ENCODE assay signal across 9 cellular contexts in genomic region chr20:45407067-45407745, GRCh38. TPM values are rescaled to one million over a fixed set of nuclear protein-coding genes. Genes with fewer than 3 reads are reported as not detected.
A peak's percentile ranks its signal among the peaks of the same experiment; 100 is the strongest.
DNase-seq lines count a peak whose midpoint lies in the region; ATAC-seq and TF ChIP-seq lines count a peak whose summit lies in the region.
"Had no signal": no experiment of that assay in that cellular context is flagged by ENCODE, and none has a peak within 500 bp of the region (broad histone marks: within the 10 kb centered on the region; RNA-seq: fewer than 3 reads in every experiment).

No MANE protein-coding gene starts in this region.

- peaks cover 16% of the 10 kb centered on the region for H3K4me1 ChIP-seq in PC-9 (replicated peaks; ENCODE audit: insufficient read depth)
- peaks cover 55 to 60% of the 10 kb centered on the region in 2 donors for H3K4me1 ChIP-seq in duodenal mucosa (ENCODE audit: control insufficient read depth in 1 of 2, insufficient read depth in 2 of 2, low read length in 2 of 2)
- peaks cover 0 to 9% (median 0%) of the 10 kb centered on the region in 4 donors for H3K4me1 ChIP-seq in right lobe of liver
- H3K4me1 ChIP-seq in subcutaneous abdominal adipose tissue (ENCODE audit: control insufficient read depth in 5 of 5, insufficient read depth in 5 of 5, low read length in 5 of 5) = peaks cover 6 to 34% (median 29%) of the 10 kb centered on the region in 5 donors
- no peaks in the 10 kb centered on the region for H3K4me1 ChIP-seq in Karpas-422 (ENCODE audit: low read length)

- peaks cover 17% of the 10 kb centered on the region for H3K79me2 ChIP-seq in PC-9 (ENCODE audit: low read depth)
- no peaks in the 10 kb centered on the region for H3K79me2 ChIP-seq in Karpas-422 (ENCODE audit: low read length)

- H4K20me1 ChIP-seq in PC-9 (ENCODE audit: insufficient read depth) = no peaks in the 10 kb centered on the region
- no peaks in the 10 kb centered on the region; the same call in 1 of the 2 replicates for H4K20me1 ChIP-seq in Karpas-422 (ENCODE audit: insufficient read depth, low read depth, low read length)

- H3K9me3 ChIP-seq in PC-9 (ENCODE audit: insufficient read depth, low read depth) (no peaks in the 10 kb centered on the region), duodenal mucosa (ENCODE audit: control insufficient read depth in 1 of 2, low read length in 2 of 2) (no peaks in the 10 kb centered on the region), right lobe of liver (no peaks in the 10 kb centered on the region), subcutaneous abdominal adipose tissue (ENCODE audit: control insufficient read depth in 5 of 5, low read length in 5 of 5) (no peaks in the 10 kb centered on the region), Karpas-422 (ENCODE audit: low read length) (no peaks in the 10 kb centered on the region)

- 0 out of 2 replicates have a peak, but pooled peaks cover 20% of the 10 kb centered on the region for H3K36me3 ChIP-seq in PC-9 (ENCODE audit: low read depth)
- peaks cover 0 to 21% of the 10 kb centered on the region in 2 donors for H3K36me3 ChIP-seq in duodenal mucosa (ENCODE audit: control insufficient read depth in 1 of 2, insufficient read depth in 2 of 2, low read length in 2 of 2)
- H3K36me3 ChIP-seq in right lobe of liver = peaks cover 0 to 3% (median 0%) of the 10 kb centered on the region in 4 donors
- H3K36me3 ChIP-seq in subcutaneous abdominal adipose tissue (ENCODE audit: control insufficient read depth in 5 of 5, insufficient read depth in 5 of 5, low read length in 5 of 5) = peaks cover 6 to 25% (median 18%) of the 10 kb centered on the region in 5 donors
- no peaks in the 10 kb centered on the region for H3K36me3 ChIP-seq in Karpas-422 (ENCODE audit: insufficient read depth, low read length)

- H3K9ac ChIP-seq in duodenal mucosa (ENCODE audit: low read depth in 1 of 2, low read length in 2 of 2) (peak overlapping the region; percentile 90 to 91), subcutaneous abdominal adipose tissue (ENCODE audit: low read length in 5 of 5) (peak overlapping the region in 4 of 5 donors; percentile 69 to 85 (median 76)), Karpas-422 (ENCODE audit: low read length) (no peak overlapping the region)

- TF ChIP-seq CTCF in PC-9 (conservative IDR thresholded peaks at IDR 0.05) (no peak), right lobe of liver (IDR thresholded peaks at IDR 0.05) (no peak)

- H3F3A ChIP-seq in PC-9 (ENCODE audit: insufficient read depth, low read depth) = peaks cover 41% of the 10 kb centered on the region

- H2AFZ ChIP-seq in PC-9 = peak overlapping the region; percentile 89
- H2AFZ ChIP-seq in Karpas-422 (ENCODE audit: low read length) = no peak overlapping the region

- peak; percentile 54 for DNase-seq in ELF-1 (ENCODE audit: low read depth, low spot score)
- DNase-seq in PC-9 = peak; percentile 34 to 35
- DNase-seq in right lobe of liver = peak in 1 of 3 donors; percentile 35
- DNase-seq in Karpas-422 = no peak
- no peak for DNase-seq in effector CD4-positive, alpha-beta T cell
- no peak for DNase-seq in amniotic stem cell (lab: John Stamatoyannopoulos, UW)

- H3K4me3 ChIP-seq in PC-9 = peak overlapping the region; percentile 96
- H3K4me3 ChIP-seq in duodenal mucosa (ENCODE audit: low read depth in 1 of 2, low read length in 2 of 2) = peak overlapping the region; percentile 90 to 91
- H3K4me3 ChIP-seq in right lobe of liver = peak overlapping the region; percentile 65 to 73 (median 66)
- H3K4me3 ChIP-seq in subcutaneous abdominal adipose tissue (ENCODE audit: low read depth in 1 of 5, low read length in 5 of 5) = peak overlapping the region; percentile 71 to 88 (median 84)
- H3K4me3 ChIP-seq in Karpas-422 (ENCODE audit: low read length) = no peak overlapping the region

- intact Hi-C loops in PC-9 (cut with micrococcal nuclease; ENCODE audit: unreplicated experiment) = no loop called here
- intact Hi-C loops in right lobe of liver (cut with DNase I) = no loop called here

- no peak for TF ChIP-seq POLR2A in right lobe of liver (IDR thresholded peaks at IDR 0.05)

- POLR2A ChIA-PET in PC-9 (lab: Charles Lee; ENCODE audit: unreplicated experiment) = interaction anchor here (0.6 to 1.1 kb wide), 5 partner anchors 9 to 525 kb away, joined by 3 to 7 read pairs (median 3); partner anchors contain the start of gene PIGT

- TSS peak; percentile 41 for BruUV-seq in PC-9 (replicated peaks; lab: Mats Ljungman, UMichigan)

- CTCF ChIA-PET in PC-9 (lab: Charles Lee) = interaction anchor here (0.6 to 2.1 kb wide), 4 partner anchors 9 to 364 kb away, joined by 3 to 7 read pairs (median 6); partner anchors contain the start of gene PIGT

- peak; percentile 35 to 44 (median 40) for ATAC-seq in right lobe of liver

- H3K27ac ChIP-seq in PC-9 (peak overlapping the region; percentile 63), duodenal mucosa (ENCODE audit: low read depth, low read length) (peak overlapping the region; percentile 81), right lobe of liver (peak overlapping the region; percentile 28 to 40 (median 30)), subcutaneous abdominal adipose tissue (ENCODE audit: low read depth, low read length) (peak overlapping the region; percentile 76), Karpas-422 (ENCODE audit: low read length) (no peak overlapping the region)

- WGBS in right lobe of liver (ENCODE audit: insufficient coverage, low coverage, low lambda C conversion rate, missing lambda C conversion rate) = 18% methylated on average over 8 of the region's 30 CpGs

- H3K4me2 ChIP-seq in PC-9 = peak overlapping the region; percentile 84
- no peak overlapping the region for H3K4me2 ChIP-seq in Karpas-422 (ENCODE audit: low read depth, low read length, poor library complexity, severe bottlenecking)

- H3K27me3 ChIP-seq in PC-9 (ENCODE audit: insufficient read depth, low read depth) (no peaks in the 10 kb centered on the region), duodenal mucosa (ENCODE audit: control insufficient read depth in 1 of 2, insufficient read depth in 2 of 2, low read length in 2 of 2) (no peaks in the 10 kb centered on the region), right lobe of liver (no peaks in the 10 kb centered on the region), subcutaneous abdominal adipose tissue (ENCODE audit: control insufficient read depth in 5 of 5, insufficient read depth in 4 of 5, low read length in 5 of 5) (peaks cover 0 to 4% (median 2%) of the 10 kb centered on the region in 5 donors), Karpas-422 (ENCODE audit: low read length) (no peaks in the 10 kb centered on the region)

- H3K9me2 ChIP-seq in PC-9 (ENCODE audit: insufficient read depth) (no peaks in the 10 kb centered on the region), Karpas-422 (replicated peaks; ENCODE audit: insufficient read depth, low read length) (no peaks in the 10 kb centered on the region)

RNA-seq across cellular contexts. Expression of gene DBNDD2, which starts 0.9 kb away (rescaled TPM):
- total RNA-seq in PC-9 (2021) = 69.0 and 77.1 TPM in 2 replicates
- 1 to 10 TPM; 2.3 to 5.3 (median 3.3) TPM for total RNA-seq in right lobe of liver
- total RNA-seq in Karpas-422 (2014; rRNA removed; shearing (Covaris generic); ENCODE audit: low replicate concordance) = 0.22 TPM in 1 of 2 replicates, not detected in the other

RNA-seq across cellular contexts. Expression of gene PIGT, which starts 8.7 kb away (rescaled TPM):
- total RNA-seq in PC-9 (2021) (101 and 121 TPM in 2 replicates), right lobe of liver (10 to 100 TPM; 35.7 to 58.4 (median 40.5) TPM)
- 53.4 and 80.1 TPM in 2 replicates for total RNA-seq in Karpas-422 (2014; rRNA removed; shearing (Covaris generic); ENCODE audit: low replicate concordance)

RNA-seq across cellular contexts. Expression of gene TP53TG5, which starts 29.1 kb away (rescaled TPM):
- total RNA-seq in PC-9 (2021) = 0.23 TPM in 1 of 2 replicates, not detected in the other
- not detected for total RNA-seq in right lobe of liver
- total RNA-seq in Karpas-422 (2014; rRNA removed; shearing (Covaris generic); ENCODE audit: low replicate concordance) = not detected in 2 replicates
- total RNA-seq: RPMI7951 had no signal

RNA-seq across cellular contexts. Expression of gene SYS1, which starts 44.2 kb away (rescaled TPM):
- total RNA-seq in PC-9 (2021) (35.1 and 38.8 TPM in 2 replicates), right lobe of liver (10 to 100 TPM; 16.6 to 26.2 (median 20.8) TPM)
- 18.6 and 34.5 TPM in 2 replicates for total RNA-seq in Karpas-422 (2014; rRNA removed; shearing (Covaris generic); ENCODE audit: low replicate concordance)

RNA-seq across cellular contexts. Expression of gene SDC4, which starts 59.0 kb away (rescaled TPM):
- total RNA-seq in PC-9 (2021) (114 and 117 TPM in 2 replicates), right lobe of liver (100 to 1,000 TPM in 4 of 6 experiments, 10 to 100 TPM in 2; 84.3 to 373 (median 116) TPM)
- total RNA-seq in Karpas-422 (2014; rRNA removed; shearing (Covaris generic); ENCODE audit: low replicate concordance) = not detected in 2 replicates

Comparison
In these comparisons a context has a peak if more than half of its experiments do, and no peak if none do; other contexts are left out.
1. DNase-seq: peak in ELF-1 (single experiment) and PC-9 (2 of 2); none in Karpas-422 (single experiment), effector CD4-positive, alpha-beta T cell (single experiment) and amniotic stem cell (single experiment).
2. RNA of gene DBNDD2, which starts 0.9 kb away (total RNA-seq): 69.0 to 77.1 TPM in PC-9; 2.3 to 5.3 TPM in right lobe of liver and 0.22 TPM in Karpas-422; every median in the first group is over 10 times any median in the second.